In genomic region chr1:226083303-226084101, GRCh38 we compare ENCODE assay signal across 8 cellular contexts.
DNase-seq lines count a peak whose midpoint lies in the region; ATAC-seq and TF ChIP-seq lines count a peak whose summit lies in the region.

No MANE protein-coding gene starts in this region.

- no peaks in the 10 kb centered on the region for H3K27me3 ChIP-seq in layer of hippocampus (ENCODE audit: control insufficient read depth, insufficient read depth, low read length)

- ATAC-seq in GM18520 (IDR thresholded peaks at IDR 0.05; ENCODE audit: unreplicated experiment) (peak; percentile 77), HG03039 (IDR thresholded peaks at IDR 0.05; ENCODE audit: unreplicated experiment) (peak; percentile 63)
- ATAC-seq in activated CD4-positive, CD25-positive, alpha-beta regulatory T cell treated with anti-CD3 and anti-CD28 coated beads, Interleukin-2, amount 50 U/mL, for 24 hours = peak; percentile 89 to 94

- TF ChIP-seq CTCF in AG04449 (IDR thresholded peaks at IDR 0.05; ENCODE audit: insufficient read depth, low read length, missing control alignments) = peak; percentile 9

- DNase-seq in AG04449 (ENCODE audit: low read depth, low spot score) (no peak), NCI-H2196 treated with DMSO at 0.1 percent for 48 hours (lab: John Stamatoyannopoulos, UW; ENCODE audit: unreplicated experiment) (peak; percentile 76), cerebellar cortex (ENCODE audit: low spot score) (peak; percentile 89)
- peak; percentile 88 for DNase-seq in stimulated activated CD4-positive, alpha-beta T cell treated with anti-CD3 and anti-CD28 coated beads, Interleukin-1b, Interleukin-23, amount 100 ng/mL, for 48 hours

- H3K4me3 ChIP-seq in AG04449 (ENCODE audit: low read depth, low read length) = peak overlapping the region; percentile 74

- POLR2A ChIA-PET in AG04449 (lab: Yijun Ruan, JAX) = interaction anchor here (0.5 to 2.6 kb wide), 6 partner anchors 9 to 39 kb away, joined by 3 to 11 read pairs (median 5); partner anchors contain the start of gene H3-3A

- H3K27ac ChIP-seq in layer of hippocampus (ENCODE audit: low read depth, low read length) = peak overlapping the region; percentile 57

- CTCF ChIA-PET in AG04449 (lab: Yijun Ruan, JAX) = interaction anchor here (1.0 to 12.5 kb wide), 8 partner anchors 10 to 114 kb away, joined by 3 to 151 read pairs (median 6); no protein-coding TSS in a partner anchor
